ENCODE assay signal across 16 cellular contexts in genomic region chr11:35185696-35186095, GRCh38. TPM values are rescaled to one million over a fixed set of nuclear protein-coding genes. Genes with fewer than 3 reads are reported as not detected.
DNase-seq lines count a peak whose midpoint lies in the region; ATAC-seq lines count a peak whose summit lies in the region.
"Had no signal": no experiment of that assay in that cellular context is flagged by ENCODE, and none has a peak within 500 bp of the region (broad histone marks: within the 10 kb centered on the region; RNA-seq: fewer than 3 reads in every experiment).

No MANE protein-coding gene starts in this region.

- H3K36me3 Mint-ChIP-seq in activated naive CD4-positive, alpha-beta T cell treated with anti-CD3 and anti-CD28 coated beads, Interleukin-2, amount 50 U/mL, for 72 hours, result peaks cover 33 to 73% of the 10 kb centered on the region in 2 donors
- peaks cover 73% of the 10 kb centered on the region for H3K36me3 Mint-ChIP-seq in activated T-helper 1 cell treated with anti-CD3 and anti-CD28 coated beads, Interleukin-12 subunit alpha, Interleukin-12 subunit beta, Interleukin-2, Interleukin-4 antibody, amounts not matched to agents 30 ng/mL and 10 ng/mL and 1 ng/mL, durations not matched to agents 14 hours and 24 hours and 36 hours (ENCODE audit: low read depth)
- peaks cover 48 to 52% (median 50%) of the 10 kb centered on the region in 3 donors for H3K36me3 Mint-ChIP-seq in immature natural killer cell

- no peak overlapping the region for H3K9ac ChIP-seq in stomach smooth muscle (ENCODE audit: low read length in 2 of 2)
- H3K9ac ChIP-seq: parathyroid adenoma had no signal

- no peak overlapping the region for H3K4me3 ChIP-seq in stomach smooth muscle (ENCODE audit: low read length in 2 of 2)
- H3K4me3 ChIP-seq: lung had no signal

- no peaks in the 10 kb centered on the region for H3K9me3 ChIP-seq in stomach smooth muscle (ENCODE audit: control insufficient read depth in 2 of 2, low read length in 2 of 2)

- no peak overlapping the region for H3K4me3 Mint-ChIP-seq in activated T-helper 1 cell treated with anti-CD3 and anti-CD28 coated beads, Interleukin-12 subunit alpha, Interleukin-12 subunit beta, Interleukin-2, Interleukin-4 antibody, amounts not matched to agents 30 ng/mL and 10 ng/mL and 1 ng/mL, durations not matched to agents 14 hours and 24 hours and 36 hours
- H3K4me3 Mint-ChIP-seq in immature natural killer cell, result no peak overlapping the region
- H3K4me3 Mint-ChIP-seq: type B pancreatic cell had no signal

- peaks cover 27 to 47% of the 10 kb centered on the region in 2 donors for H3K36me3 ChIP-seq in stomach smooth muscle (ENCODE audit: control insufficient read depth in 2 of 2, insufficient read depth in 2 of 2, low read length in 2 of 2)

- H3K27me3 ChIP-seq in stomach smooth muscle (ENCODE audit: control insufficient read depth in 1 of 2, insufficient read depth in 2 of 2, low read length in 2 of 2), result no peaks in the 10 kb centered on the region

- H3K27ac ChIP-seq in stomach smooth muscle (ENCODE audit: low read length), result peak overlapping the region; percentile 18
- H3K27ac ChIP-seq: parathyroid adenoma had no signal

- H3K9me3 Mint-ChIP-seq in activated naive CD4-positive, alpha-beta T cell treated with anti-CD3 and anti-CD28 coated beads, Interleukin-2, amount 50 U/mL, for 72 hours, result no peaks in the 10 kb centered on the region
- no peaks in the 10 kb centered on the region for H3K9me3 Mint-ChIP-seq in activated T-helper 1 cell treated with anti-CD3 and anti-CD28 coated beads, Interleukin-12 subunit alpha, Interleukin-12 subunit beta, Interleukin-2, Interleukin-4 antibody, amounts not matched to agents 30 ng/mL and 10 ng/mL and 1 ng/mL, durations not matched to agents 14 hours and 24 hours and 36 hours
- H3K9me3 Mint-ChIP-seq in immature natural killer cell, result no peaks in the 10 kb centered on the region
- H3K9me3 Mint-ChIP-seq: type B pancreatic cell had no signal

- H3K4me1 Mint-ChIP-seq in activated T-helper 1 cell treated with anti-CD3 and anti-CD28 coated beads, Interleukin-12 subunit alpha, Interleukin-12 subunit beta, Interleukin-2, Interleukin-4 antibody, amounts not matched to agents 30 ng/mL and 10 ng/mL and 1 ng/mL, durations not matched to agents 14 hours and 24 hours and 36 hours (ENCODE audit: low read depth), result peaks cover 60% of the 10 kb centered on the region
- peaks cover 44 to 66% of the 10 kb centered on the region in 2 donors for H3K4me1 Mint-ChIP-seq in immature natural killer cell

- H3K27ac Mint-ChIP-seq in activated naive CD4-positive, alpha-beta T cell treated with anti-CD3 and anti-CD28 coated beads, Interleukin-2, amount 50 U/mL, for 72 hours, result peak overlapping the region; percentile 36 to 90
- H3K27ac Mint-ChIP-seq in activated T-helper 1 cell treated with anti-CD3 and anti-CD28 coated beads, Interleukin-12 subunit alpha, Interleukin-12 subunit beta, Interleukin-2, Interleukin-4 antibody, amounts not matched to agents 30 ng/mL and 10 ng/mL and 1 ng/mL, durations not matched to agents 14 hours and 24 hours and 36 hours, result peak overlapping the region; percentile 47
- H3K27ac Mint-ChIP-seq in immature natural killer cell, result peak overlapping the region in 5 of 6 donors; percentile 37 to 87 (median 77)
- H3K27ac Mint-ChIP-seq: type B pancreatic cell had no signal

- ATAC-seq in activated naive CD4-positive, alpha-beta T cell treated with anti-CD3 and anti-CD28 coated beads, Interleukin-2, amount 50 U/mL, for 72 hours, result no peak
- no peak for ATAC-seq in HG02973 (IDR thresholded peaks at IDR 0.05; ENCODE audit: unreplicated experiment)
- no peak for ATAC-seq in HG02642 (IDR thresholded peaks at IDR 0.05; ENCODE audit: poor library complexity, unreplicated experiment)
- ATAC-seq: HepG2 had no signal

- H3K4me1 ChIP-seq in stomach smooth muscle (ENCODE audit: control insufficient read depth, insufficient read depth, low read length), result peaks cover 15% of the 10 kb centered on the region
- H3K4me1 ChIP-seq: parathyroid adenoma had no signal

- no peaks in the 10 kb centered on the region for H3K27me3 Mint-ChIP-seq in activated T-helper 1 cell treated with anti-CD3 and anti-CD28 coated beads, Interleukin-12 subunit alpha, Interleukin-12 subunit beta, Interleukin-2, Interleukin-4 antibody, amounts not matched to agents 30 ng/mL and 10 ng/mL and 1 ng/mL, durations not matched to agents 14 hours and 24 hours and 36 hours (ENCODE audit: insufficient read depth)
- H3K27me3 Mint-ChIP-seq in immature natural killer cell (ENCODE audit: low read depth in 3 of 3), result peaks cover 0 to 3% (median 0%) of the 10 kb centered on the region in 3 donors

- no peak for DNase-seq in activated naive CD4-positive, alpha-beta T cell treated with anti-CD3 and anti-CD28 coated beads, Interleukin-2, amount 50 U/mL, for 72 hours (ENCODE audit: low spot score in 2 of 2)
- no peak for DNase-seq in activated naive CD4-positive, alpha-beta T cell (lab: John Stamatoyannopoulos, UW)
- DNase-seq in activated T-helper 1 cell treated with anti-CD3 and anti-CD28 coated beads, Interleukin-12 subunit alpha, Interleukin-12 subunit beta, Interleukin-2, Interleukin-4 antibody, amounts not matched to agents 30 ng/mL and 10 ng/mL and 1 ng/mL, durations not matched to agents 14 hours and 24 hours and 36 hours (ENCODE audit: low spot score), result no peak
- DNase-seq in immature natural killer cell (no peak), NCI-H82 treated with DMSO at 0.1 percent for 48 hours (lab: John Stamatoyannopoulos, UW; ENCODE audit: unreplicated experiment) (no peak)
- DNase-seq: activated CD4-positive, alpha-beta T cell treated with anti-CD3 and anti-CD28 coated beads for 48 hours; activated gamma-delta T cell treated with Interleukin-2 at 50 U/mL for 16 hours; DND-41; NCI-H226 had no signal

- intact Hi-C loops in activated T-helper 1 cell treated with anti-CD3 and anti-CD28 coated beads, Interleukin-12 subunit alpha, Interleukin-12 subunit beta, Interleukin-2, Interleukin-4 antibody, amounts not matched to agents 30 ng/mL and 10 ng/mL and 1 ng/mL, durations not matched to agents 14 hours and 24 hours and 36 hours (cut with micrococcal nuclease), result no loop called here

RNA-seq across cellular contexts. Expression of gene CD44, which starts 46.7 kb away (rescaled TPM):
- 100 to 1,000 TPM; 321 to 381 TPM for total RNA-seq in activated naive CD4-positive, alpha-beta T cell treated with anti-CD3 and anti-CD28 coated beads, Interleukin-2, amount 50 U/mL, for 72 hours
- 547 and 550 TPM in 2 replicates for total RNA-seq in activated T-helper 1 cell treated with anti-CD3 and anti-CD28 coated beads, Interleukin-12 subunit alpha, Interleukin-12 subunit beta, Interleukin-2, Interleukin-4 antibody, amounts not matched to agents 30 ng/mL and 10 ng/mL and 1 ng/mL, durations not matched to agents 14 hours and 24 hours and 36 hours
- polyA plus RNA-seq in immature natural killer cell, result 100 to 1,000 TPM; 213 to 247 (median 216) TPM
